In genomic region chr16:30184430-30185140, GRCh38 we compare ENCODE assay signal across 8 cellular contexts. TPM values are rescaled to one million over a fixed set of nuclear protein-coding genes. Genes with fewer than 3 reads are reported as not detected.
A peak's percentile ranks its signal among the peaks of the same experiment; 100 is the strongest.
DNase-seq lines count a peak whose midpoint lies in the region; ATAC-seq and TF ChIP-seq lines count a peak whose summit lies in the region.

No MANE protein-coding gene starts in this region.

- peaks cover 19% of the 10 kb centered on the region for H3K4me1 Mint-ChIP-seq in T-helper 2 cell treated with Interferon-gamma antibody and Interleukin-4, amounts not matched to agents 5 μg/mL and 100 μg/mL, for 36 hours (ENCODE audit: low read depth)
- H3K4me1 Mint-ChIP-seq in natural killer cell, result peaks cover 29 to 44% of the 10 kb centered on the region in 2 donors

- H3K36me3 Mint-ChIP-seq in T-helper 2 cell treated with Interferon-gamma antibody and Interleukin-4, amounts not matched to agents 5 μg/mL and 100 μg/mL, for 36 hours (ENCODE audit: low read depth), result peaks cover 44% of the 10 kb centered on the region
- no peaks in the 10 kb centered on the region for H3K36me3 Mint-ChIP-seq in natural killer cell

- intact Hi-C loops in breast epithelium (cut with DNase I; ENCODE audit: low total_unique reads) (no loop called here), natural killer cell (cut with micrococcal nuclease) (no loop called here), transverse colon (cut with DNase I; ENCODE audit: low total_unique reads) (loop anchor here (10.0 kb wide), 1 partner anchor 70 kb away; the partner anchor contains the start of gene GDPD3)

- H3K9me3 Mint-ChIP-seq in T-helper 2 cell treated with Interferon-gamma antibody and Interleukin-4, amounts not matched to agents 5 μg/mL and 100 μg/mL, for 36 hours, result no peaks in the 10 kb centered on the region
- H3K9me3 Mint-ChIP-seq in natural killer cell, result no peaks in the 10 kb centered on the region

- no peak overlapping the region for H3K27ac ChIP-seq in breast epithelium
- peak overlapping the region; percentile 80 to 86 (median 80) for H3K27ac ChIP-seq in transverse colon

- TF ChIP-seq CTCF in breast epithelium (IDR thresholded peaks at IDR 0.05) (no peak), natural killer cell (IDR thresholded peaks at IDR 0.05) (no peak), transverse colon (IDR thresholded peaks at IDR 0.05) (no peak)

- no peak for TF ChIP-seq RAD21 in Ishikawa (IDR thresholded peaks at IDR 0.05; ENCODE audit: low read depth)

- no peaks in the 10 kb centered on the region for H3K36me3 ChIP-seq in breast epithelium
- no peaks in the 10 kb centered on the region for H3K36me3 ChIP-seq in transverse colon

- H3K27me3 ChIP-seq in breast epithelium (no peaks in the 10 kb centered on the region), transverse colon (no peaks in the 10 kb centered on the region)

- H3K4me3 ChIP-seq in breast epithelium (peak overlapping the region; percentile 48 to 78 (median 66)), transverse colon (peak overlapping the region in 3 of 4 donors; percentile 47 to 63 (median 53))

- ATAC-seq in natural killer cell, result no peak
- ATAC-seq in GM18520 (IDR thresholded peaks at IDR 0.05; ENCODE audit: unreplicated experiment), result no peak

- peak; percentile 51 for DNase-seq in GF-D8 (lab: John Stamatoyannopoulos, UW)
- DNase-seq in T-helper 2 cell treated with Interferon-gamma antibody and Interleukin-4, amounts not matched to agents 5 μg/mL and 100 μg/mL, for 36 hours (ENCODE audit: low spot score), result peak; percentile 23
- DNase-seq in breast epithelium (ENCODE audit: low spot score in 2 of 2), result no peak
- DNase-seq in natural killer cell, result peak; percentile 33
- peak; percentile 54 for DNase-seq in transverse colon
- no peak for DNase-seq in OCI-M2 (lab: John Stamatoyannopoulos, UW; ENCODE audit: unreplicated experiment)

- WGBS in transverse colon (ENCODE audit: low coverage in 1 of 2), 2 donors, result 20% methylated on average over 14 of the region's 14 CpGs; no CpG with 5 or more reads in 1 of the 2 donors

- peak overlapping the region; percentile 97 for H3K27ac Mint-ChIP-seq in T-helper 2 cell treated with Interferon-gamma antibody and Interleukin-4, amounts not matched to agents 5 μg/mL and 100 μg/mL, for 36 hours
- H3K27ac Mint-ChIP-seq in natural killer cell, result peak overlapping the region; percentile 89 to 97

- H3K4me1 ChIP-seq in breast epithelium, result no peaks in the 10 kb centered on the region
- peaks cover 3 to 25% (median 13%) of the 10 kb centered on the region in 4 donors for H3K4me1 ChIP-seq in transverse colon

- in situ Hi-C loops in transverse colon (cut with MboI; ENCODE audit: low pct_ligation_motif_present in 1 of 4, low pct_unique_long_range_greater_than_20kb in 1 of 4, low sequenced_read_pairs in 3 of 4), result no loop called here

- no peaks in the 10 kb centered on the region for H3K27me3 Mint-ChIP-seq in T-helper 2 cell treated with Interferon-gamma antibody and Interleukin-4, amounts not matched to agents 5 μg/mL and 100 μg/mL, for 36 hours (ENCODE audit: low read depth)
- H3K27me3 Mint-ChIP-seq in natural killer cell (ENCODE audit: low read depth in 2 of 2), result no peaks in the 10 kb centered on the region

- H3K9me3 ChIP-seq in breast epithelium, result no peaks in the 10 kb centered on the region
- H3K9me3 ChIP-seq in transverse colon, result no peaks in the 10 kb centered on the region

- TF ChIP-seq POLR2A in breast epithelium (IDR thresholded peaks at IDR 0.05), result no peak
- TF ChIP-seq POLR2A in transverse colon (IDR thresholded peaks at IDR 0.05), result no peak

- TF ChIP-seq EP300 in Ishikawa (IDR thresholded peaks at IDR 0.05; ENCODE audit: borderline replicate concordance), result no peak
- TF ChIP-seq EP300 in transverse colon (IDR thresholded peaks at IDR 0.05; ENCODE audit: low read depth), result no peak

- H3K4me3 Mint-ChIP-seq in T-helper 2 cell treated with Interferon-gamma antibody and Interleukin-4, amounts not matched to agents 5 μg/mL and 100 μg/mL, for 36 hours, result peak overlapping the region; percentile 100
- H3K4me3 Mint-ChIP-seq in natural killer cell, result peak overlapping the region; percentile 94

TF ChIP-seq in Ishikawa, 13 proteins besides CTCF, POLR2A, EP300 and RAD21:
- TF ChIP-seq, protein P1, sequence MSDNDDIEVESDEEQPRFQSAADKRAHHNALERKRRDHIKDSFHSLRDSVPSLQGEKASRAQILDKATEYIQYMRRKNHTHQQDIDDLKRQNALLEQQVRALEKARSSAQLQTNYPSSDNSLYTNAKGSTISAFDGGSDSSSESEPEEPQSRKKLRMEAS (IDR thresholded peaks at IDR 0.05), result 0 out of 2 replicates have a peak, but pooled peaks have one; percentile 25
- TF ChIP-seq FOXM1 (IDR thresholded peaks at IDR 0.05; ENCODE audit: borderline replicate concordance, low read depth) (no peak), EGR1 (IDR thresholded peaks at IDR 0.05) (0 out of 2 replicates have a peak, but pooled peaks have one; percentile 15), TCF12 (IDR thresholded peaks at IDR 0.05; ENCODE audit: low read depth) (no peak), NFIC (IDR thresholded peaks at IDR 0.05) (peak; percentile 67)
- TF ChIP-seq, protein P2, sequence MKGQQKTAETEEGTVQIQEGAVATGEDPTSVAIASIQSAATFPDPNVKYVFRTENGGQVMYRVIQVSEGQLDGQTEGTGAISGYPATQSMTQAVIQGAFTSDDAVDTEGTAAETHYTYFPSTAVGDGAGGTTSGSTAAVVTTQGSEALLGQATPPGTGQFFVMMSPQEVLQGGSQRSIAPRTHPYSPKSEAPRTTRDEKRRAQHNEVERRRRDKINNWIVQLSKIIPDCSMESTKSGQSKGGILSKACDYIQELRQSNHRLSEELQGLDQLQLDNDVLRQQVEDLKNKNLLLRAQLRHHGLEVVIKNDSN (IDR thresholded peaks at IDR 0.05), result no peak

RNA-seq across cellular contexts. Expression of gene CORO1A, which starts 1.2 kb away (rescaled TPM):
- 10 to 100 TPM; 24.4 to 30.9 (median 24.9) TPM for total RNA-seq in breast epithelium
- 100 to 1,000 TPM; 699 to 926 (median 829) TPM for total RNA-seq in natural killer cell
- total RNA-seq in transverse colon, result 10 to 100 TPM in 3 of 4 donors, 1 to 10 TPM in 1; 5.6 to 30.2 (median 24.0) TPM

RNA-seq across cellular contexts. Expression of gene BOLA2B, which starts 8.9 kb away (rescaled TPM):
- total RNA-seq in breast epithelium (100 to 1,000 TPM; 125 to 267 (median 258) TPM), natural killer cell (10 to 100 TPM; 63.0 to 94.3 (median 70.6) TPM), transverse colon (1,000 to 10,000 TPM in 1 of 4 donors, 100 to 1,000 TPM in 2, 10 to 100 TPM in 1; 39.6 to 1,391 (median 605) TPM)

RNA-seq across cellular contexts. Expression of gene SLX1A, which starts 9.1 kb away (rescaled TPM):
- total RNA-seq in breast epithelium, result 10 to 100 TPM; 27.4 to 59.0 (median 34.7) TPM
- 100 to 1,000 TPM in 2 of 3 donors, 10 to 100 TPM in 1; 78.1 to 132 (median 109) TPM for total RNA-seq in natural killer cell
- total RNA-seq in transverse colon, result 100 to 1,000 TPM; 118 to 327 (median 158) TPM

RNA-seq across cellular contexts. Expression of gene SULT1A3, which starts 14.5 kb away (rescaled TPM):
- total RNA-seq in breast epithelium, result 10 to 100 TPM; 12.3 to 27.0 (median 15.7) TPM
- total RNA-seq in natural killer cell, result 10 to 100 TPM; 15.9 to 27.1 (median 19.4) TPM
- total RNA-seq in transverse colon, result 100 to 1,000 TPM in 1 of 4 donors, 10 to 100 TPM in 3; 55.4 to 864 (median 58.7) TPM

Comparison
In these comparisons a context has a peak if more than half of its experiments do, and no peak if none do; other contexts are left out.
1. DNase-seq: peak in GF-D8 (single experiment), T-helper 2 cell treated with Interferon-gamma antibody and Interleukin-4, amounts not matched to agents 5 μg/mL and 100 μg/mL, for 36 hours (single experiment), natural killer cell (single experiment) and transverse colon (single experiment); none in breast epithelium (0 of 2) and OCI-M2 (single experiment).
2. H3K27ac ChIP-seq: peak in transverse colon (4 of 4); none in breast epithelium (0 of 2).
3. RNA of gene CORO1A, which starts 1.2 kb away (total RNA-seq): 699 to 926 TPM in natural killer cell; 24.4 to 30.9 TPM in breast epithelium and 5.6 to 30.2 TPM in transverse colon; every median in the first group is over 10 times any median in the second.